9 cellular contexts compared by ENCODE assay signal in genomic region chr15:74782596-74783071, GRCh38. TPM values are rescaled to one million over a fixed set of nuclear protein-coding genes. Genes with fewer than 3 reads are reported as not detected.
A peak's percentile ranks its signal among the peaks of the same experiment; 100 is the strongest.
DNase-seq lines count a peak whose midpoint lies in the region; ATAC-seq, FAIRE-seq and TF ChIP-seq lines count a peak whose summit lies in the region.
"Had no signal": no experiment of that assay in that cellular context is flagged by ENCODE, and none has a peak within 500 bp of the region (broad histone marks: within the 10 kb centered on the region; RNA-seq: fewer than 3 reads in every experiment).

No MANE protein-coding gene starts in this region.

- POLR2A ChIA-PET in A549 (lab: Yijun Ruan, JAX), result interaction anchor here (0.9 kb wide), 1 partner anchor 124 kb away, joined by 3 read pairs; the partner anchor contains the start of gene FAM219B

- WGBS in A549 (ENCODE audit: missing lambda C conversion rate), result under 1% methylated on average over 14 of the region's 26 CpGs

- no peaks in the 10 kb centered on the region for H3K27me3 ChIP-seq in mononuclear cell (ENCODE audit: insufficient read depth, low read length)

- peak overlapping the region; percentile 84 to 99 (median 87) for H3K27ac Mint-ChIP-seq in IgD-negative memory B cell

- peak overlapping the region; percentile 97 for H3K4me2 ChIP-seq in A549

- H3K4me1 Mint-ChIP-seq in IgD-negative memory B cell, result peaks cover 40 to 61% (median 59%) of the 10 kb centered on the region in 3 donors

- no peak for TF ChIP-seq RAD21 in A549 (conservative IDR thresholded peaks at IDR 0.05 in 1 of 2, IDR thresholded peaks at IDR 0.05 in 1 of 2)

- H3K4me1 ChIP-seq in A549 (peaks cover 22% of the 10 kb centered on the region), mononuclear cell (ENCODE audit: insufficient read depth, low read length) (peaks cover 87% of the 10 kb centered on the region)

- no peak for TF ChIP-seq CTCF in A549 (IDR thresholded peaks at IDR 0.05)

- FAIRE-seq in A549 (lab: Jason Lieb, UNC), result no peak

- H3K36me3 Mint-ChIP-seq in IgD-negative memory B cell, result no peaks in the 10 kb centered on the region

- peak overlapping the region; percentile 94 to 98 (median 96) for H3K4me3 Mint-ChIP-seq in IgD-negative memory B cell

- DNase-seq in A549 (ENCODE audit: low read depth in 1 of 2, low spot score in 1 of 2), result no peak
- DNase-seq in caudate nucleus (lab: John Stamatoyannopoulos, UW), result peak in 1 of 61 donors; percentile 37
- DNase-seq in MV-4-11 (lab: John Stamatoyannopoulos, UW), result no peak
- DNase-seq in NCI-H1417 (lab: John Stamatoyannopoulos, UW), result no peak

- no peaks in the 10 kb centered on the region for H3K9me3 Mint-ChIP-seq in IgD-negative memory B cell

- H3K27ac ChIP-seq in A549, result peak overlapping the region; percentile 97 to 98
- peak overlapping the region; percentile 67 for H3K27ac ChIP-seq in caudate nucleus (ENCODE audit: low read depth, low read length)

- TF ChIP-seq EP300 in A549 (IDR thresholded peaks at IDR 0.05), result no peak

- TF ChIP-seq POLR2A in A549 (IDR thresholded peaks at IDR 0.05; ENCODE audit: low read length), result no peak

- CTCF ChIA-PET in A549 (lab: Yijun Ruan, JAX), result interaction anchor here (3.1 to 65.6 kb wide), 3 partner anchors 12 to 152 kb away, joined by 12 to 1908 read pairs (median 238); partner anchors contain the start of genes CPLX3, LMAN1L and ULK3

- no peaks in the 10 kb centered on the region for H3K27me3 Mint-ChIP-seq in IgD-negative memory B cell

- H3K9me3 ChIP-seq in A549 (no peaks in the 10 kb centered on the region), mononuclear cell (ENCODE audit: low read depth, low read length) (no peaks in the 10 kb centered on the region)

- H3K4me3 ChIP-seq in A549, result peak overlapping the region; percentile 97
- peak overlapping the region; percentile 98 for H3K4me3 ChIP-seq in mononuclear cell (ENCODE audit: low read length)

- ATAC-seq in A549 (peak; percentile 9 to 48; a peak in 4 of 6 replicates), HG03097 (IDR thresholded peaks at IDR 0.05; ENCODE audit: low FRiP score, unreplicated experiment) (no peak), HG02642 (IDR thresholded peaks at IDR 0.05; ENCODE audit: poor library complexity, unreplicated experiment) (no peak)

TF ChIP-seq in A549, 52 proteins besides CTCF, POLR2A, EP300 and RAD21:
- TF ChIP-seq RARB (CRISPR knock-in tag; IDR thresholded peaks at IDR 0.05) (no peak), TP53 (CRISPR knock-in tag; IDR thresholded peaks at IDR 0.05) (no peak), MAZ (IDR thresholded peaks at IDR 0.05; ENCODE audit: borderline replicate concordance, low read depth, low read length) (no peak), HEYL (CRISPR knock-in tag; IDR thresholded peaks at IDR 0.05) (no peak), KDM1A (IDR thresholded peaks at IDR 0.05; ENCODE audit: low read depth) (no peak), RNF2 (IDR thresholded peaks at IDR 0.05; ENCODE audit: borderline replicate concordance, low read depth) (no peak), JUN (IDR thresholded peaks at IDR 0.05) (no peak), ELK1 (IDR thresholded peaks at IDR 0.05; ENCODE audit: low read depth, low read length) (no peak), POLR2AphosphoS2 (conservative IDR thresholded peaks at IDR 0.05; ENCODE audit: low read length) (no peak)
TF ChIP-seq in A549: peak in this region for 0.

RNA-seq across cellular contexts. Expression of gene CSK, which starts 0.8 kb away (rescaled TPM):
- polyA plus RNA-seq in A549 (2011; rRNA removed) (17.8 and 22.2 TPM in 2 replicates), A549 (2017; fragmentation: RNase III; extraction: RNeasy Plus Mini Kit Qiagen cat#74134 plus additional on column Dnase treatment) (56.7 to 63.0 TPM (median 61.6 TPM) in 3 replicates), IgD-negative memory B cell (214 TPM)
- 55.3 and 62.7 TPM in 2 replicates for polyA plus RNA-seq in A549 (2012; cell fraction: cytosol; rRNA removed)
- polyA plus RNA-seq in A549 (2012; cell fraction: nucleus; rRNA removed), result 86.8 and 128 TPM in 2 replicates
- 42.9 and 46.8 TPM in 2 replicates for polyA minus RNA-seq in A549 (2011; rRNA and poly(A)+ RNA removed)
- total RNA-seq in mononuclear cell, result 84.8 TPM

RNA-seq across cellular contexts. Expression of gene LMAN1L, which starts 30.0 kb away (rescaled TPM):
- not detected in 2 replicates for polyA plus RNA-seq in A549 (2011; rRNA removed)
- not detected in 2 replicates for polyA plus RNA-seq in A549 (2012; cell fraction: cytosol; rRNA removed)
- polyA plus RNA-seq in A549 (2012; cell fraction: nucleus; rRNA removed), result 0.16 and 0.47 TPM in 2 replicates
- polyA plus RNA-seq in A549 (2017; fragmentation: RNase III; extraction: RNeasy Plus Mini Kit Qiagen cat#74134 plus additional on column Dnase treatment), result not detected in 3 replicates
- 0.08 TPM in 1 of 2 replicates, not detected in the other for polyA minus RNA-seq in A549 (2011; rRNA and poly(A)+ RNA removed)
- not detected for polyA plus RNA-seq in IgD-negative memory B cell
- total RNA-seq in mononuclear cell, result 0.21 TPM
- total RNA-seq: subcutaneous adipose tissue had no signal

RNA-seq across cellular contexts. Expression of gene CYP1A2, which starts 34.0 kb away (rescaled TPM):
- polyA plus RNA-seq in A549 (2011; rRNA removed) (not detected in 2 replicates), A549 (2017; fragmentation: RNase III; extraction: RNeasy Plus Mini Kit Qiagen cat#74134 plus additional on column Dnase treatment) (not detected in 3 replicates), IgD-negative memory B cell (not detected)
- polyA plus RNA-seq in A549 (2012; cell fraction: cytosol; rRNA removed), result not detected in 2 replicates
- polyA plus RNA-seq in A549 (2012; cell fraction: nucleus; rRNA removed), result not detected in 2 replicates
- polyA minus RNA-seq in A549 (2011; rRNA and poly(A)+ RNA removed), result not detected in 2 replicates
- total RNA-seq in mononuclear cell, result not detected
- total RNA-seq: subcutaneous adipose tissue had no signal

RNA-seq across cellular contexts. Expression of gene CPLX3, which starts 43.8 kb away (rescaled TPM):
- polyA plus RNA-seq in A549 (2011; rRNA removed), result 0.05 TPM in 1 of 2 replicates, not detected in the other
- polyA plus RNA-seq in A549 (2012; cell fraction: cytosol; rRNA removed), result not detected in 2 replicates
- 0.08 TPM in 1 of 2 replicates, not detected in the other for polyA plus RNA-seq in A549 (2012; cell fraction: nucleus; rRNA removed)
- not detected in 3 replicates for polyA plus RNA-seq in A549 (2017; fragmentation: RNase III; extraction: RNeasy Plus Mini Kit Qiagen cat#74134 plus additional on column Dnase treatment)
- polyA minus RNA-seq in A549 (2011; rRNA and poly(A)+ RNA removed), result not detected in 2 replicates
- polyA plus RNA-seq in IgD-negative memory B cell, result not detected
- total RNA-seq in mononuclear cell, result not detected
- total RNA-seq: subcutaneous adipose tissue had no signal

RNA-seq across cellular contexts. Expression of gene CYP1A1, which starts 57.3 kb away (rescaled TPM):
- polyA plus RNA-seq in A549 (2011; rRNA removed), result 0.22 and 0.25 TPM in 2 replicates
- polyA plus RNA-seq in A549 (2012; cell fraction: cytosol; rRNA removed), result 0.78 and 0.89 TPM in 2 replicates
- 1.1 and 1.3 TPM in 2 replicates for polyA plus RNA-seq in A549 (2012; cell fraction: nucleus; rRNA removed)
- 0.46 to 0.62 TPM (median 0.50 TPM) in 3 replicates for polyA plus RNA-seq in A549 (2017; fragmentation: RNase III; extraction: RNeasy Plus Mini Kit Qiagen cat#74134 plus additional on column Dnase treatment)
- 0.17 and 0.29 TPM in 2 replicates for polyA minus RNA-seq in A549 (2011; rRNA and poly(A)+ RNA removed)
- polyA plus RNA-seq in IgD-negative memory B cell, result not detected
- total RNA-seq in mononuclear cell, result not detected

Comparison
In these comparisons a context has a peak if more than half of its experiments do, and no peak if none do; other contexts are left out.
1. ATAC-seq: peak in A549 (2 of 2); none in HG03097 (single experiment) and HG02642 (single experiment).